ENCODE assay signal across 9 cellular contexts in genomic region chr6:52503853-52504777, GRCh38.
DNase-seq lines count a peak whose midpoint lies in the region; ATAC-seq and TF ChIP-seq lines count a peak whose summit lies in the region.
"Had no signal": no experiment of that assay in that cellular context is flagged by ENCODE, and none has a peak within 500 bp of the region (broad histone marks: within the 10 kb centered on the region; RNA-seq: fewer than 3 reads in every experiment).

No MANE protein-coding gene starts in this region.

- H3K36me3 ChIP-seq in OCI-LY3 (replicated peaks; ENCODE audit: low read depth, low read length): peaks cover 40% of the 10 kb centered on the region

- no peaks in the 10 kb centered on the region for H3K27me3 ChIP-seq in OCI-LY3 (ENCODE audit: low read depth, low read length)

- H3K27ac ChIP-seq in OCI-LY3 (ENCODE audit: low read length): peak overlapping the region; percentile 36

- peaks cover 46% of the 10 kb centered on the region for H3K27me3 Mint-ChIP-seq in HFFc6 (ENCODE audit: insufficient read depth)
- no peaks in the 10 kb centered on the region for H3K27me3 Mint-ChIP-seq in neural crest cell (ENCODE audit: low read depth)
- H3K27me3 Mint-ChIP-seq: naive B cell had no signal

- no peak overlapping the region for H2AFZ ChIP-seq in OCI-LY3 (ENCODE audit: low read depth, low read length)

- CTCF ChIA-PET in GM10248 (lab: Yijun Ruan, JAX): no interaction called here

- H3K4me3 Mint-ChIP-seq in HFFc6 (peak overlapping the region; percentile 36), neural crest cell (no peak overlapping the region)

- peak overlapping the region; percentile 29; the same call in 1 of the 2 replicates for H3K9ac ChIP-seq in OCI-LY3 (ENCODE audit: low read length)

- DNase-seq in HFFc6 (peak; percentile 64), erythroblast (lab: John Stamatoyannopoulos, UW) (peak; percentile 95), neural crest cell (ENCODE audit: low read depth, low spot score) (no peak), GM10248 (ENCODE audit: extremely low spot score) (no peak)
- DNase-seq: naive B cell had no signal

- ATAC-seq in GM21619 (IDR thresholded peaks at IDR 0.05; ENCODE audit: unreplicated experiment): no peak
- ATAC-seq in HG02938 (IDR thresholded peaks at IDR 0.05; ENCODE audit: unreplicated experiment): no peak
- ATAC-seq in HG02642 (IDR thresholded peaks at IDR 0.05; ENCODE audit: poor library complexity, unreplicated experiment): no peak

- H3K9me3 Mint-ChIP-seq in HFFc6 (peaks cover 4% of the 10 kb centered on the region; the same call in 1 of the 2 replicates), neural crest cell (no peaks in the 10 kb centered on the region)
- H3K9me3 Mint-ChIP-seq: naive B cell had no signal

- H3K9me3 ChIP-seq in OCI-LY3 (ENCODE audit: insufficient read depth, low read length): no peaks in the 10 kb centered on the region

- peaks cover 39% of the 10 kb centered on the region for H3K4me1 ChIP-seq in OCI-LY3 (ENCODE audit: low read length)

- peak overlapping the region; percentile 64 for H3K4me2 ChIP-seq in OCI-LY3 (ENCODE audit: low read length)

- H3K4me1 Mint-ChIP-seq in HFFc6 (ENCODE audit: low read depth) (peaks cover 84% of the 10 kb centered on the region), neural crest cell (no peaks in the 10 kb centered on the region)

- TF ChIP-seq CTCF in HFFc6 (IDR thresholded peaks at IDR 0.05) (no peak), OCI-LY3 (IDR thresholded peaks at IDR 0.05; ENCODE audit: low read depth, low read length) (no peak), neural crest cell (conservative IDR thresholded peaks at IDR 0.05) (no peak), GM10248 (IDR thresholded peaks at IDR 0.05; ENCODE audit: control extremely low read depth, extremely low read depth, low read depth, missing control alignments) (no peak)

- peaks cover 86% of the 10 kb centered on the region for H3K36me3 Mint-ChIP-seq in HFFc6 (ENCODE audit: low read depth)
- peaks cover 11% of the 10 kb centered on the region for H3K36me3 Mint-ChIP-seq in neural crest cell (ENCODE audit: low read depth)

- TF ChIP-seq POLR2A in erythroblast (IDR thresholded peaks at IDR 0.05; ENCODE audit: low read length): peak; percentile 57

- POLR2A ChIA-PET in GM10248 (lab: Yijun Ruan, JAX): no interaction called here

- peak overlapping the region; percentile 43 for H3K4me3 ChIP-seq in OCI-LY3 (ENCODE audit: low read length)

- H4K20me1 ChIP-seq in OCI-LY3 (ENCODE audit: insufficient read depth, low read length): no peaks in the 10 kb centered on the region

- peak overlapping the region; percentile 80 for H3K27ac Mint-ChIP-seq in HFFc6
- H3K27ac Mint-ChIP-seq in neural crest cell (ENCODE audit: unreplicated experiment): peak overlapping the region; percentile 90

- H3K79me2 ChIP-seq in OCI-LY3 (ENCODE audit: low read length): no peaks in the 10 kb centered on the region

Comparison
In these comparisons a context has a peak if more than half of its experiments do, and no peak if none do; other contexts are left out.
1. DNase-seq: peak in HFFc6 (single experiment) and erythroblast (2 of 2); none in neural crest cell (single experiment) and GM10248 (single experiment).